In the genomic region with DNA sequence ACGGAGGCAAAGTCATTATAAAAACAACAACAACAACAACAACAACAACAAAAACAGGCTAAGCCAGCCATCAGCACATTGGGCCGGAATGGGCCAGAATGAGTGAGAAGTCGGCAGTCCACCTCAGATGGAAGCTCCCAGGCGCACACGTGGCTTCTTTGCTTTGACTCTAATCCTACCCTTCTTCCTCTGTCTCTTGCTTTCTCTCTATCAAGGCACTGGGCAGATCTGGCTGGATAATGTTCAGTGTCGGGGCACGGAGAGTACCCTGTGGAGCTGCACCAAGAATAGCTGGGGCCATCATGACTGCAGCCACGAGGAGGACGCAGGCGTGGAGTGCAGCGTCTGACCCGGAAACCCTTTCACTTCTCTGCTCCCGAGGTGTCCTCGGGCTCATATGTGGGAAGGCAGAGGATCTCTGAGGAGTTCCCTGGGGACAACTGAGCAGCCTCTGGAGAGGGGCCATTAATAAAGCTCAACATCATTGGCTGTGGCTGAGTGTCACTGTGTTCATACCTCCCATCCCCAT, we compare ENCODE assay signal across 1 cellular context.
TF ChIP-seq lines count a peak whose summit lies in the region.

No MANE protein-coding gene starts in this region.

TF ChIP-seq in GM23338, 12 proteins besides CTCF, POLR2A, EP300 and RAD21 (continued from another document):
- TF ChIP-seq, protein P1, sequence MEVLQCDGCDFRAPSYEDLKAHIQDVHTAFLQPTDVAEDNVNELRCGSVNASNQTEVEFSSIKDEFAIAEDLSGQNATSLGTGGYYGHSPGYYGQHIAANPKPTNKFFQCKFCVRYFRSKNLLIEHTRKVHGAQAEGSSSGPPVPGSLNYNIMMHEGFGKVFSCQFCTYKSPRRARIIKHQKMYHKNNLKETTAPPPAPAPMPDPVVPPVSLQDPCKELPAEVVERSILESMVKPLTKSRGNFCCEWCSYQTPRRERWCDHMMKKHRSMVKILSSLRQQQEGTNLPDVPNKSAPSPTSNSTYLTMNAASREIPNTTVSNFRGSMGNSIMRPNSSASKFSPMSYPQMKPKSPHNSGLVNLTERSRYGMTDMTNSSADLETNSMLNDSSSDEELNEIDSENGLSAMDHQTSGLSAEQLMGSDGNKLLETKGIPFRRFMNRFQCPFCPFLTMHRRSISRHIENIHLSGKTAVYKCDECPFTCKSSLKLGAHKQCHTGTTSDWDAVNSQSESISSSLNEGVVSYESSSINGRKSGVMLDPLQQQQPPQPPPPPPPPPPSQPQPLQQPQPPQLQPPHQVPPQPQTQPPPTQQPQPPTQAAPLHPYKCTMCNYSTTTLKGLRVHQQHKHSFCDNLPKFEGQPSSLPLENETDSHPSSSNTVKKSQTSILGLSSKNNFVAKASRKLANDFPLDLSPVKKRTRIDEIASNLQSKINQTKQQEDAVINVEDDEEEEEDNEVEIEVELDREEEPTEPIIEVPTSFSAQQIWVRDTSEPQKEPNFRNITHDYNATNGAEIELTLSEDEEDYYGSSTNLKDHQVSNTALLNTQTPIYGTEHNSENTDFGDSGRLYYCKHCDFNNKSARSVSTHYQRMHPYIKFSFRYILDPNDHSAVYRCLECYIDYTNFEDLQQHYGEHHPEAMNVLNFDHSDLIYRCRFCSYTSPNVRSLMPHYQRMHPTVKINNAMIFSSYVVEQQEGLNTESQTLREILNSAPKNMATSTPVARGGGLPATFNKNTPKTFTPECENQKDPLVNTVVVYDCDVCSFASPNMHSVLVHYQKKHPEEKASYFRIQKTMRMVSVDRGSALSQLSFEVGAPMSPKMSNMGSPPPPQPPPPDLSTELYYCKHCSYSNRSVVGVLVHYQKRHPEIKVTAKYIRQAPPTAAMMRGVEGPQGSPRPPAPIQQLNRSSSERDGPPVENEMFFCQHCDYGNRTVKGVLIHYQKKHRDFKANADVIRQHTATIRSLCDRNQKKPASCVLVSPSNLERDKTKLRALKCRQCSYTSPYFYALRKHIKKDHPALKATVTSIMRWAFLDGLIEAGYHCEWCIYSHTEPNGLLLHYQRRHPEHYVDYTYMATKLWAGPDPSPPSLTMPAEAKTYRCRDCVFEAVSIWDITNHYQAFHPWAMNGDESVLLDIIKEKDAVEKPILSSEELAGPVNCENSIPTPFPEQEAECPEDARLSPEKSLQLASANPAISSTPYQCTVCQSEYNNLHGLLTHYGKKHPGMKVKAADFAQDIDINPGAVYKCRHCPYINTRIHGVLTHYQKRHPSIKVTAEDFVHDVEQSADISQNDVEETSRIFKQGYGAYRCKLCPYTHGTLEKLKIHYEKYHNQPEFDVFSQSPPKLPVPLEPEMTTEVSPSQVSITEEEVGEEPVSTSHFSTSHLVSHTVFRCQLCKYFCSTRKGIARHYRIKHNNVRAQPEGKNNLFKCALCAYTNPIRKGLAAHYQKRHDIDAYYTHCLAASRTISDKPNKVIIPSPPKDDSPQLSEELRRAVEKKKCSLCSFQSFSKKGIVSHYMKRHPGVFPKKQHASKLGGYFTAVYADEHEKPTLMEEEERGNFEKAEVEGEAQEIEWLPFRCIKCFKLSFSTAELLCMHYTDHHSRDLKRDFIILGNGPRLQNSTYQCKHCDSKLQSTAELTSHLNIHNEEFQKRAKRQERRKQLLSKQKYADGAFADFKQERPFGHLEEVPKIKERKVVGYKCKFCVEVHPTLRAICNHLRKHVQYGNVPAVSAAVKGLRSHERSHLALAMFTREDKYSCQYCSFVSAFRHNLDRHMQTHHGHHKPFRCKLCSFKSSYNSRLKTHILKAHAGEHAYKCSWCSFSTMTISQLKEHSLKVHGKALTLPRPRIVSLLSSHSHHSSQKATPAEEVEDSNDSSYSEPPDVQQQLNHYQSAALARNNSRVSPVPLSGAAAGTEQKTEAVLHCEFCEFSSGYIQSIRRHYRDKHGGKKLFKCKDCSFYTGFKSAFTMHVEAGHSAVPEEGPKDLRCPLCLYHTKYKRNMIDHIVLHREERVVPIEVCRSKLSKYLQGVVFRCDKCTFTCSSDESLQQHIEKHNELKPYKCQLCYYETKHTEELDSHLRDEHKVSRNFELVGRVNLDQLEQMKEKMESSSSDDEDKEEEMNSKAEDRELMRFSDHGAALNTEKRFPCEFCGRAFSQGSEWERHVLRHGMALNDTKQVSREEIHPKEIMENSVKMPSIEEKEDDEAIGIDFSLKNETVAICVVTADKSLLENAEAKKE (CRISPR knock-in tag; IDR thresholded peaks at IDR 0.05) = no peak
- TF ChIP-seq ZNF331 (CRISPR knock-in tag; IDR thresholded peaks at IDR 0.05; ENCODE audit: low read depth) (no peak), ZNF114 (CRISPR knock-in tag; IDR thresholded peaks at IDR 0.05) (no peak), STAT1 (IDR thresholded peaks at IDR 0.05; ENCODE audit: unreplicated experiment) (no peak), EZH2phosphoT487 (IDR thresholded peaks at IDR 0.05; ENCODE audit: unreplicated experiment) (no peak), CREB1 (CRISPR knock-in tag; IDR thresholded peaks at IDR 0.05; ENCODE audit: low read depth) (no peak), JUNB (IDR thresholded peaks at IDR 0.05; ENCODE audit: unreplicated experiment) (no peak), POLR2AphosphoS5 (IDR thresholded peaks at IDR 0.05; ENCODE audit: low read depth) (no peak), NANOG (IDR thresholded peaks at IDR 0.05; ENCODE audit: borderline replicate concordance) (no peak)
- TF ChIP-seq, protein P2, sequence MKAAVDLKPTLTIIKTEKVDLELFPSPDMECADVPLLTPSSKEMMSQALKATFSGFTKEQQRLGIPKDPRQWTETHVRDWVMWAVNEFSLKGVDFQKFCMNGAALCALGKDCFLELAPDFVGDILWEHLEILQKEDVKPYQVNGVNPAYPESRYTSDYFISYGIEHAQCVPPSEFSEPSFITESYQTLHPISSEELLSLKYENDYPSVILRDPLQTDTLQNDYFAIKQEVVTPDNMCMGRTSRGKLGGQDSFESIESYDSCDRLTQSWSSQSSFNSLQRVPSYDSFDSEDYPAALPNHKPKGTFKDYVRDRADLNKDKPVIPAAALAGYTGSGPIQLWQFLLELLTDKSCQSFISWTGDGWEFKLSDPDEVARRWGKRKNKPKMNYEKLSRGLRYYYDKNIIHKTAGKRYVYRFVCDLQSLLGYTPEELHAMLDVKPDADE (IDR thresholded peaks at IDR 0.05) = no peak
